18 cellular contexts compared by ENCODE assay signal in genomic region chr7:103547451-103548284, GRCh38.
"Had no signal": no experiment of that assay in that cellular context is flagged by ENCODE, and none has a peak within 500 bp of the region (broad histone marks: within the 10 kb centered on the region; RNA-seq: fewer than 3 reads in every experiment).

No MANE protein-coding gene starts in this region.

- H3K27me3 ChIP-seq: body of pancreas, colonic mucosa, hepatocyte, ovary, tibial nerve, vagina had no signal

- DNase-seq: activated CD4-positive, alpha-beta T cell treated with anti-CD3 and anti-CD28 coated beads, Interleukin-2, amount 10 ng/mL, durations not matched to agents 24 days and 14 days; activated CD4-positive, CD25-positive, alpha-beta regulatory T cell; activated CD8-positive, alpha-beta memory T cell treated with anti-CD3 and anti-CD28 coated beads, Interleukin-2, amount 50 U/mL, for 48 hours; activated CD8-positive, alpha-beta T cell treated with anti-CD3 and anti-CD28 coated beads, Interleukin-2, amount 10 ng/mL, durations not matched to agents 7 days and 5 days; activated gamma-delta T cell treated with Interleukin-2 at 50 U/mL for 16 hours; activated T-cell treated with anti-CD3 and anti-CD28 coated beads, Interleukin-2, amount 50 U/mL, for 72 hours; amniotic stem cell; body of pancreas; caudate nucleus; colonic mucosa; islet precursor cell; naive B cell; ovary; stimulated activated CD4-positive, alpha-beta T cell treated with anti-CD3 and anti-CD28 coated beads, Interleukin-12 subunit alpha, Interleukin-12 subunit beta, amount 100 ng/mL, for 4 hours; stimulated activated CD4-positive, alpha-beta T cell treated with anti-CD3 and anti-CD28 coated beads, Interleukin-2, amount 100 ng/mL, for 24 hours had no signal

- H3K27ac ChIP-seq: body of pancreas, colonic mucosa, hepatocyte, ovary, tibial nerve, vagina had no signal

- H3K4me3 ChIP-seq: body of pancreas, colonic mucosa, hepatocyte, ovary, tibial nerve, vagina had no signal

- H3K4me1 ChIP-seq: body of pancreas, colonic mucosa, tibial nerve, vagina had no signal

- ATAC-seq: activated CD8-positive, alpha-beta T cell treated with anti-CD3 and anti-CD28 coated beads, Interleukin-2, amount 10 ng/mL, durations not matched to agents 7 days and 5 days; activated T-cell treated with anti-CD3 and anti-CD28 coated beads, Interleukin-2, amount 50 U/mL, for 72 hours; body of pancreas had no signal

- H3K36me3 ChIP-seq: colonic mucosa, ovary, tibial nerve, vagina had no signal

- H3K9me3 ChIP-seq: body of pancreas, colonic mucosa, ovary, tibial nerve, vagina had no signal
